In the genomic region with DNA sequence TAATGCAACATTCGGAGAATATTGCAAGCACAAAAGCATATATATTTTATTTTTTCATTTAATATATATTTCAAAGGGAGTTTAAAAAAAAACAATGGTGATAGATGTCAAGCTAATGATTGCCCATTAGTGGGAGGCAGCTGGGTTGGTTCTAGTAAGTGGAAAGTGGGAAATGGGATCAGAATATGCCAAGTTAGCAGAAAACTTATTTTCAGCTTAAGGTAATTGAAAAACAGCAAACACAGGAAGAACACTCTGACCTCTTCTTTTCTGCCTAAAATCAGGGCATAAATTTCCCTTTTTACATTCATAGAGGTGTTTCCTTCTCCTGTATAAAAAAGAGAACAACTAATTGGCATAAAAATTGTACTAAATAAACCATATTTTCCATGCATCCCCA, we compare ENCODE assay signal across 3 cellular contexts.
TF ChIP-seq lines count a peak whose summit lies in the region.

No MANE protein-coding gene starts in this region.

TF ChIP-seq in HepG2, 621 proteins besides CTCF, POLR2A, EP300 and RAD21:
- TF ChIP-seq MAFF (IDR thresholded peaks at IDR 0.05; ENCODE audit: low read depth, low read length), result peak; percentile 76
- no peak for TF ChIP-seq NFYB (CRISPR knock-in tag; IDR thresholded peaks at IDR 0.05)
- no peak for TF ChIP-seq THAP7 (CRISPR knock-in tag; IDR thresholded peaks at IDR 0.05)
- TF ChIP-seq KAT8 (CRISPR knock-in tag; IDR thresholded peaks at IDR 0.05), result no peak
- no peak for TF ChIP-seq TFE3 (CRISPR knock-in tag; IDR thresholded peaks at IDR 0.05)
- no peak for TF ChIP-seq ZNF709 (CRISPR knock-in tag; IDR thresholded peaks at IDR 0.05)
- peak; percentile 57 to 74; a peak in 3 of 4 replicates for TF ChIP-seq MAFK (conservative IDR thresholded peaks at IDR 0.05 in 1 of 2, IDR thresholded peaks at IDR 0.05 in 1 of 2; ENCODE audit: low read length in 2 of 2)
- TF ChIP-seq KAT7 (CRISPR knock-in tag; IDR thresholded peaks at IDR 0.05; ENCODE audit: borderline replicate concordance), result no peak

TF ChIP-seq in IMR-90, 13 proteins besides CTCF, POLR2A, EP300 and RAD21:
- TF ChIP-seq RFX5 (IDR thresholded peaks at IDR 0.05; ENCODE audit: low read depth, low read length), result no peak
- TF ChIP-seq MAFK (IDR thresholded peaks at IDR 0.05; ENCODE audit: low read depth, low read length), result peak; percentile 50; the same call in 1 of the 2 replicates

TF ChIP-seq in H1, 55 proteins besides CTCF, POLR2A, EP300 and RAD21:
- TF ChIP-seq MAFK (IDR thresholded peaks at IDR 0.05; ENCODE audit: low read depth, low read length) (peak; percentile 49; the same call in 1 of the 2 replicates), SP4 (IDR thresholded peaks at IDR 0.05; ENCODE audit: low read length) (no peak)
TF ChIP-seq in H1: peak in this region for 1.
